1 cellular context compared by ENCODE assay signal in genomic region chr3:119228290-119229145, GRCh38.
TF ChIP-seq lines count a peak whose summit lies in the region.

No MANE protein-coding gene starts in this region.

TF ChIP-seq in HepG2, 621 proteins besides CTCF, POLR2A, EP300 and RAD21:
- TF ChIP-seq ZNF496 (CRISPR knock-in tag; IDR thresholded peaks at IDR 0.05; ENCODE audit: insufficient replicate concordance) (no peak), TAF1 (CRISPR knock-in tag; IDR thresholded peaks at IDR 0.05) (no peak), ATAD3A (CRISPR knock-in tag; IDR thresholded peaks at IDR 0.05) (no peak)
- TF ChIP-seq, protein P1, sequence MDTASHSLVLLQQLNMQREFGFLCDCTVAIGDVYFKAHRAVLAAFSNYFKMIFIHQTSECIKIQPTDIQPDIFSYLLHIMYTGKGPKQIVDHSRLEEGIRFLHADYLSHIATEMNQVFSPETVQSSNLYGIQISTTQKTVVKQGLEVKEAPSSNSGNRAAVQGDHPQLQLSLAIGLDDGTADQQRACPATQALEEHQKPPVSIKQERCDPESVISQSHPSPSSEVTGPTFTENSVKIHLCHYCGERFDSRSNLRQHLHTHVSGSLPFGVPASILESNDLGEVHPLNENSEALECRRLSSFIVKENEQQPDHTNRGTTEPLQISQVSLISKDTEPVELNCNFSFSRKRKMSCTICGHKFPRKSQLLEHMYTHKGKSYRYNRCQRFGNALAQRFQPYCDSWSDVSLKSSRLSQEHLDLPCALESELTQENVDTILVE (CRISPR knock-in tag; IDR thresholded peaks at IDR 0.05) = no peak
